In the genomic region with DNA sequence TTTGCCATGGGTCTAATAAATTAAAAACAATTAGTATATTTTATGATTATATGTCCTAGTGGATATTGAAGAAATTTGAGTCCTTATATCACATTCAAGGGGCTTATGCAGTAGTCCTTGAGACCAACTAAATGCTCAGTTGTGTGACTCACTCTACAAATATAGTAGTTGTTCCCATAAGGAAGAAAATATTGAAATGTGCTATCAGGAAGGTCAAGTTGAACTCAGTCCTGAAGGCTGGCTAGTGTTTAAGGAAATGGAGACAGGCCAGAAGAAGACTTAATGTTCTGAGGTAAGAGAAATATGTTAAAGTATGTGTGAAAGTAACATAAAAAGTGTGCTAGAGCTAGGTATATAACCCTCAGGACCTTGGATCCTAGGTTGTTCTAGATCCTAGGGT, we compare ENCODE assay signal across 20 cellular contexts.
"Had no signal": no experiment of that assay in that cellular context is flagged by ENCODE, and none has a peak within 500 bp of the region (broad histone marks: within the 10 kb centered on the region; RNA-seq: fewer than 3 reads in every experiment).

No MANE protein-coding gene starts in this region.

- ATAC-seq: effector memory CD8-positive, alpha-beta T cell; left lobe of liver; naive thymus-derived CD8-positive, alpha-beta T cell had no signal

- H3K27ac ChIP-seq: adrenal gland, neutrophil, skin epidermis, tibial nerve, vagina, WERI-Rb-1 had no signal

- H3K9me3 ChIP-seq: adrenal gland, neutrophil, tibial nerve, vagina had no signal

- H3K4me1 ChIP-seq: adrenal gland, tibial nerve, vagina had no signal

- H3K4me3 ChIP-seq: adrenal gland, skin epidermis, tibial nerve, vagina had no signal

- H3K36me3 ChIP-seq: adrenal gland, neutrophil, tibial nerve, vagina, WERI-Rb-1 had no signal

- H3K27me3 ChIP-seq: adrenal gland, neutrophil, tibial nerve, vagina had no signal

- DNase-seq: activated CD4-positive, alpha-beta memory T cell treated with anti-CD3 and anti-CD28 coated beads, Interleukin-2, amount 10 ng/mL, durations not matched to agents 7 days and 5 days; activated effector memory CD4-positive, alpha-beta T cell treated with Interleukin-2 at 50 U/mL for 16 hours; activated naive CD4-positive, alpha-beta T cell treated with anti-CD3 and anti-CD28 coated beads, Interleukin-2, amount 50 U/mL, for 16 hours; activated T-cell treated with anti-CD3 and anti-CD28 coated beads, Interleukin-2, amount 50 U/mL, for 24 hours; adrenal gland; effector memory CD8-positive, alpha-beta T cell; foreskin melanocyte; head of caudate nucleus; naive thymus-derived CD8-positive, alpha-beta T cell; posterior cingulate gyrus; retina; stimulated activated CD4-positive, alpha-beta T cell treated with anti-CD3 and anti-CD28 coated beads, Interleukin-4, amount 100 ng/mL, for 24 hours; stimulated activated naive CD4-positive, alpha-beta T cell treated with Interleukin-2 at 50 U/mL for 16 hours; substantia nigra; WERI-Rb-1 had no signal
